Comparison of ENCODE assay signal across 1 cellular context in genomic region chr3:49711489-49711888, GRCh38.
TF ChIP-seq lines count a peak whose summit lies in the region.

No MANE protein-coding gene starts in this region.

TF ChIP-seq in H1, 55 proteins besides CTCF, POLR2A, EP300 and RAD21:
- no peak for TF ChIP-seq ZNF274 (IDR thresholded peaks at IDR 0.05; ENCODE audit: borderline replicate concordance, extremely low read depth, low read length)
- no peak for TF ChIP-seq BACH1 (IDR thresholded peaks at IDR 0.05; ENCODE audit: low read length)
- no peak for TF ChIP-seq BCL11A (IDR thresholded peaks at IDR 0.05; ENCODE audit: low read depth in 2 of 2, low read length in 2 of 2)
